In genomic region chr11:111601979-111602864, GRCh38 we compare ENCODE assay signal across 8 cellular contexts. TPM values are rescaled to one million over a fixed set of nuclear protein-coding genes. Genes with fewer than 3 reads are reported as not detected.
DNase-seq lines count a peak whose midpoint lies in the region; ATAC-seq and TF ChIP-seq lines count a peak whose summit lies in the region.

SIK2 (plus strand) TSS chr11:111602449; CDS start chr11:111602564, 115 bp downstream.

- peaks cover 32% of the 10 kb centered on the region for H3K4me1 Mint-ChIP-seq in T-helper 17 cell

- under 1% methylated on average over 100 of the region's 100 CpGs for WGBS in right cardiac atrium

- H3K4me3 Mint-ChIP-seq in T-helper 17 cell: peak within 1 kb of the TSS; percentile 100

- H3K4me3 ChIP-seq in right cardiac atrium (ENCODE audit: low read length) (peak within 1 kb of the TSS; percentile 91), uterus (peak within 1 kb of the TSS; percentile 87 to 88)

- H3K4me1 ChIP-seq in right cardiac atrium (ENCODE audit: control insufficient read depth, insufficient read depth, low read length) (no peaks in the 10 kb centered on the region), uterus (no peaks in the 10 kb centered on the region)

- peak; percentile 97 for DNase-seq in NCI-H146 (lab: John Stamatoyannopoulos, UW)
- peak; percentile 78 to 88 (median 84) for DNase-seq in T-helper 17 cell
- DNase-seq in anterior cingulate cortex (lab: John Stamatoyannopoulos, UW): peak; percentile 43 to 98 (median 94)
- peak; percentile 97 to 98 (median 98) for DNase-seq in right cardiac atrium
- DNase-seq in putamen (ENCODE audit: low spot score): peak; percentile 97
- DNase-seq in uterus: peak; percentile 94 to 97

- H3K27me3 ChIP-seq in right cardiac atrium (ENCODE audit: control insufficient read depth, insufficient read depth) (no peaks in the 10 kb centered on the region), uterus (no peaks in the 10 kb centered on the region)

- peak within 1 kb of the TSS; percentile 86 for H3K27ac ChIP-seq in right cardiac atrium (ENCODE audit: low read length)
- peak within 1 kb of the TSS; percentile 97 to 98 for H3K27ac ChIP-seq in uterus

- no peaks in the 10 kb centered on the region for H3K36me3 ChIP-seq in uterus

- no peaks in the 10 kb centered on the region for H3K27me3 Mint-ChIP-seq in T-helper 17 cell

- H3K9me3 ChIP-seq in T-helper 17 cell (ENCODE audit: control insufficient read depth, low read length, poor library complexity, severe bottlenecking) (no peaks in the 10 kb centered on the region), right cardiac atrium (ENCODE audit: control insufficient read depth, low read length) (no peaks in the 10 kb centered on the region), uterus (no peaks in the 10 kb centered on the region)

- peaks cover 4% of the 10 kb centered on the region for H3K36me3 Mint-ChIP-seq in T-helper 17 cell (ENCODE audit: low read depth)

- intact Hi-C loops in right cardiac atrium (cut with DNase I): loop anchor here (2.0 to 10.0 kb wide), 4 partner anchors 93 to 240 kb away; no protein-coding TSS in a partner anchor
- intact Hi-C loops in uterus (cut with DNase I; ENCODE audit: low total_unique reads): loop anchor here (5.0 kb wide), 1 partner anchor 165 kb away; the partner anchor contains the start of gene PPP2R1B

- TF ChIP-seq POLR2A in GM15510 (IDR thresholded peaks at IDR 0.05; ENCODE audit: borderline replicate concordance, extremely low read depth, insufficient read length) (peak; percentile 37), uterus (IDR thresholded peaks at IDR 0.05) (peak in 1 of 2 donors; percentile 67)

- peak; percentile 90 for ATAC-seq in HG02884 (IDR thresholded peaks at IDR 0.05; ENCODE audit: unreplicated experiment)
- peak; percentile 87 for ATAC-seq in T-helper 17 cell
- peak; percentile 97 to 98 for ATAC-seq in right cardiac atrium

- peak within 1 kb of the TSS; percentile 98 for H3K27ac Mint-ChIP-seq in T-helper 17 cell

- TF ChIP-seq CTCF in uterus (IDR thresholded peaks at IDR 0.05): peak; percentile 85 to 100 (median 96)

RNA-seq across cellular contexts. Expression of gene SIK2, which starts in this region (rescaled TPM):
- total RNA-seq in T-helper 17 cell (1 to 10 TPM; 8.1 to 9.6 TPM), right cardiac atrium (10 to 100 TPM; 18.0 to 51.7 (median 21.9) TPM), uterus (10 to 100 TPM; 11.5 to 27.7 (median 16.7) TPM)
- 7.4 TPM for polyA plus RNA-seq in right cardiac atrium

Comparison
In these comparisons a context has a peak if more than half of its experiments do, and no peak if none do; other contexts are left out.
1. Peak in every context shown above with its lines: DNase-seq, ATAC-seq, H3K4me3 ChIP-seq and H3K27ac ChIP-seq.